In the genomic region with DNA sequence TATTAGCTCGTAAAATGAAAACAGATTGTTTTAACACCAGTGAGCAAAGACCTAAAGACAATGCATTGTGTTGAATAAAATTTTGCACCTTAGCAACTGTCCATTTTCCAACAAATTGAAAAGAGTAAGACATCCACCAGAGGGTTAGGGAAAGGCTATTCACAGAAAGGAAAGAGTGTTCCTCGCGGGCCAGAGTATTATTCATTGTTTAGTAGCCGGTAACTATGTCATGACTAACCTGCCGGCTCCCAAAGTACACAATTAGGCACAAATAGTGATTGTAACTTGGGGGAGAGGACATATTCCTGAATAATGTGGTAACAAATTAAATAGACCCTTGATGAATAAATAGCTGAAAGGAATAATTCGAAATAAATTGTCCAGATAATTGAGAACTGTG, we compare ENCODE assay signal across 26 cellular contexts.
"Had no signal": no experiment of that assay in that cellular context is flagged by ENCODE, and none has a peak within 500 bp of the region (broad histone marks: within the 10 kb centered on the region; RNA-seq: fewer than 3 reads in every experiment).

No MANE protein-coding gene starts in this region.

- H3K36me3 Mint-ChIP-seq: memory B cell; mesothelial cell of epicardium; stimulated activated memory B cell treated with anti-CD40 and anti-IgM and Interleukin-4, amounts not matched to agents 10 μg/mL and 1 μg/mL and 100 μg/mL, for 72 hours had no signal

- H3K4me3 ChIP-seq: esophagus squamous epithelium, gastroesophageal sphincter, left ventricle myocardium inferior, lower lobe of right lung, pancreas, right lobe of liver, spleen, tibial artery, upper lobe of left lung, uterus had no signal

- H3K27me3 ChIP-seq: esophagus squamous epithelium, gastroesophageal sphincter, pancreas, right lobe of liver, spleen, tibial artery, upper lobe of left lung, uterus had no signal

- H3K4me3 Mint-ChIP-seq: dendritic cell treated with granulocyte-macrophage colony-stimulating factor and Interleukin-4, amounts not matched to agents 40 ng/mL and 50 ng/mL, for 4 days; effector memory CD8-positive, alpha-beta T cell; memory B cell; mesothelial cell of epicardium; nephron; stimulated activated memory B cell treated with anti-CD40 and anti-IgM and Interleukin-4, amounts not matched to agents 10 μg/mL and 1 μg/mL and 100 μg/mL, for 72 hours; stimulated activated naive CD8-positive, alpha-beta T cell treated with anti-CD3 and anti-CD28 coated beads, Interleukin-15, Interleukin-2, amounts not matched to agents 100 ng/mL and 50 ng/mL, for 24 hours had no signal

- H3K4me1 Mint-ChIP-seq: memory B cell; mesothelial cell of epicardium; nephron; stimulated activated memory B cell treated with anti-CD40 and anti-IgM and Interleukin-4, amounts not matched to agents 10 μg/mL and 1 μg/mL and 100 μg/mL, for 72 hours had no signal

- H3K27ac Mint-ChIP-seq: dendritic cell treated with granulocyte-macrophage colony-stimulating factor and Interleukin-4, amounts not matched to agents 40 ng/mL and 50 ng/mL, for 4 days; effector memory CD8-positive, alpha-beta T cell; memory B cell; mesothelial cell of epicardium; nephron; progenitor cell of endocrine pancreas; stimulated activated memory B cell treated with anti-CD40 and anti-IgM and Interleukin-4, amounts not matched to agents 10 μg/mL and 1 μg/mL and 100 μg/mL, for 72 hours; stimulated activated naive CD8-positive, alpha-beta T cell treated with anti-CD3 and anti-CD28 coated beads, Interleukin-15, Interleukin-2, amounts not matched to agents 100 ng/mL and 50 ng/mL, for 24 hours had no signal

- H3K27ac ChIP-seq: esophagus squamous epithelium, gastroesophageal sphincter, left ventricle myocardium inferior, lower lobe of right lung, pancreas, right lobe of liver, spleen, tibial artery, upper lobe of left lung, uterus had no signal

- DNase-seq: effector memory CD8-positive, alpha-beta T cell; esophagus squamous epithelium; foreskin fibroblast; glutamatergic neuron; left cardiac atrium; left ventricle myocardium inferior; lower lobe of right lung; occipital lobe; pancreas; retina; right lobe of liver; spleen; stimulated activated CD4-positive, alpha-beta T cell treated with anti-CD3 and anti-CD28 coated beads, Interleukin-15, amount 100 ng/mL, for 24 hours; stimulated activated CD4-positive, alpha-beta T cell treated with anti-CD3 and anti-CD28 coated beads, Interleukin-1b, Interleukin-23, amount 100 ng/mL, for 48 hours; stimulated activated CD4-positive, alpha-beta T cell treated with anti-CD3 and anti-CD28 coated beads, Interleukin-4, amount 100 ng/mL, for 24 hours; tibial artery; upper lobe of left lung; uterus had no signal

- ATAC-seq: effector memory CD8-positive, alpha-beta T cell; gastroesophageal sphincter; left cardiac atrium; lower lobe of right lung; pancreas; right lobe of liver; stimulated activated memory B cell treated with anti-CD40 and anti-IgM and Interleukin-4, amounts not matched to agents 10 μg/mL and 1 μg/mL and 100 μg/mL, for 72 hours had no signal

- H3K4me1 ChIP-seq: esophagus squamous epithelium, gastroesophageal sphincter, left ventricle myocardium inferior, lower lobe of right lung, pancreas, right lobe of liver, spleen, tibial artery, upper lobe of left lung, uterus had no signal

- H3K9me3 Mint-ChIP-seq: mesothelial cell of epicardium, nephron had no signal

- H3K27me3 Mint-ChIP-seq: dendritic cell treated with granulocyte-macrophage colony-stimulating factor and Interleukin-4, amounts not matched to agents 40 ng/mL and 50 ng/mL, for 4 days; effector memory CD8-positive, alpha-beta T cell; memory B cell; progenitor cell of endocrine pancreas; stimulated activated memory B cell treated with anti-CD40 and anti-IgM and Interleukin-4, amounts not matched to agents 10 μg/mL and 1 μg/mL and 100 μg/mL, for 72 hours; stimulated activated naive CD8-positive, alpha-beta T cell treated with anti-CD3 and anti-CD28 coated beads, Interleukin-15, Interleukin-2, amounts not matched to agents 100 ng/mL and 50 ng/mL, for 24 hours had no signal

- H3K9me3 ChIP-seq: esophagus squamous epithelium, gastroesophageal sphincter, lower lobe of right lung, pancreas, right lobe of liver, tibial artery, upper lobe of left lung, uterus had no signal

- H3K36me3 ChIP-seq: esophagus squamous epithelium, gastroesophageal sphincter, left ventricle myocardium inferior, lower lobe of right lung, pancreas, spleen, tibial artery, upper lobe of left lung, uterus had no signal
